2 cellular contexts compared by ENCODE assay signal in the genomic region with DNA sequence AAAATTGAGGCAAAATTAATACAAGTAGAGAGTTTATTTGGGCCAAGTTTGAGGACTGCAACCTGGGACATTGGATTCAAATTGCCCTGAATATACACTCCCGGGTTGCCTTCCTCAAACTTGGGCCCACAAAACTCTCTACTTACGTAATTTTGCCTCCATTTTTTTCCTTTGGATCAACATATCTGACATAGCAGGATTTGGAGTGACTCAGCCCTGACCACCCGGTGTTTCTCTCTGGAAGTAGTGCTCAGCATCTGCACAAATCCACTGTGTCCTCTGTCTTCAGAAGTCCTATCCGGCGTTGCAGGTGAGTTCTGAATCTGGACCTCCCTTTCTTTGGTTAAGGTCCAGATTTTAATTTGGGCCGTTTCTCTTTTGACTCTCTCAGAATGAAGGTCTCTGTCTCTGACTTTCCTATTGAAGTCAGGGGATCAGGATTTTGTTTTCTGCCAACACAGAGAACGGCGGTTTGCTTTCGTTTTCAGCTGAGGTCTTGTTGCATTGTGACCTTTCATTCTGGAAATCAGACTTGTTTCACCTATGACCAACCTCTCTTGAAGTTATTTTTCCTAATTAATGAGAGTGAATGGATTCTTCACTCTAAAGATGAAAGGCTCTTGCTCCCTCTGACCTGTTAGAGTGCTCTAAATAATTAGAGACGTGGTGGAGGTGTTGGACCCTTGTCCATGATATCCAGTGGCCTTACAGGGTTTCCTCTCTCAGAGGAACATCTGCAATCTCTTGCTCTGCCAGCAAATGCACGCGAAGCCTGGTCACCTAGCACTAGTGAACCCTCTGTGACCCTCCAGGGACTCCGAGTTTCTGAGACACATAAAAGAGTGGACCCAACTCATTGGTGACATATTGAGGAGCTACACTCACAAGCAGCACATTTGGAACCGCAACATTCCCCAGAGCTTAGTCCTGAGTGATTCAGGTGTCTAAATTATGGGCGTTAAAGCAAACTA.
TF ChIP-seq lines count a peak whose summit lies in the region.

No MANE protein-coding gene starts in this region.

TF ChIP-seq in liver, 16 proteins besides CTCF, POLR2A, EP300 and RAD21 (continued from another document):
- TF ChIP-seq, protein P1, sequence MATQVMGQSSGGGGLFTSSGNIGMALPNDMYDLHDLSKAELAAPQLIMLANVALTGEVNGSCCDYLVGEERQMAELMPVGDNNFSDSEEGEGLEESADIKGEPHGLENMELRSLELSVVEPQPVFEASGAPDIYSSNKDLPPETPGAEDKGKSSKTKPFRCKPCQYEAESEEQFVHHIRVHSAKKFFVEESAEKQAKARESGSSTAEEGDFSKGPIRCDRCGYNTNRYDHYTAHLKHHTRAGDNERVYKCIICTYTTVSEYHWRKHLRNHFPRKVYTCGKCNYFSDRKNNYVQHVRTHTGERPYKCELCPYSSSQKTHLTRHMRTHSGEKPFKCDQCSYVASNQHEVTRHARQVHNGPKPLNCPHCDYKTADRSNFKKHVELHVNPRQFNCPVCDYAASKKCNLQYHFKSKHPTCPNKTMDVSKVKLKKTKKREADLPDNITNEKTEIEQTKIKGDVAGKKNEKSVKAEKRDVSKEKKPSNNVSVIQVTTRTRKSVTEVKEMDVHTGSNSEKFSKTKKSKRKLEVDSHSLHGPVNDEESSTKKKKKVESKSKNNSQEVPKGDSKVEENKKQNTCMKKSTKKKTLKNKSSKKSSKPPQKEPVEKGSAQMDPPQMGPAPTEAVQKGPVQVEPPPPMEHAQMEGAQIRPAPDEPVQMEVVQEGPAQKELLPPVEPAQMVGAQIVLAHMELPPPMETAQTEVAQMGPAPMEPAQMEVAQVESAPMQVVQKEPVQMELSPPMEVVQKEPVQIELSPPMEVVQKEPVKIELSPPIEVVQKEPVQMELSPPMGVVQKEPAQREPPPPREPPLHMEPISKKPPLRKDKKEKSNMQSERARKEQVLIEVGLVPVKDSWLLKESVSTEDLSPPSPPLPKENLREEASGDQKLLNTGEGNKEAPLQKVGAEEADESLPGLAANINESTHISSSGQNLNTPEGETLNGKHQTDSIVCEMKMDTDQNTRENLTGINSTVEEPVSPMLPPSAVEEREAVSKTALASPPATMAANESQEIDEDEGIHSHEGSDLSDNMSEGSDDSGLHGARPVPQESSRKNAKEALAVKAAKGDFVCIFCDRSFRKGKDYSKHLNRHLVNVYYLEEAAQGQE (IDR thresholded peaks at IDR 0.05) = peak; percentile 59
- TF ChIP-seq EGR1 (IDR thresholded peaks at IDR 0.05; ENCODE audit: low read depth in 2 of 2) (no peak), TAF1 (conservative IDR thresholded peaks at IDR 0.05) (peak; percentile 20)

TF ChIP-seq in WTC11, 78 proteins besides CTCF, POLR2A, EP300 and RAD21 (continued from another document):
- TF ChIP-seq ZNF532 (CRISPR knock-in tag; IDR thresholded peaks at IDR 0.05; ENCODE audit: borderline replicate concordance) = no peak
- TF ChIP-seq JUN (CRISPR knock-in tag; IDR thresholded peaks at IDR 0.05) = no peak
- TF ChIP-seq E2F5 (CRISPR knock-in tag; IDR thresholded peaks at IDR 0.05) = no peak
- no peak for TF ChIP-seq STAT6 (CRISPR knock-in tag; conservative IDR thresholded peaks at IDR 0.05; ENCODE audit: low read depth)
- TF ChIP-seq, protein P2, sequence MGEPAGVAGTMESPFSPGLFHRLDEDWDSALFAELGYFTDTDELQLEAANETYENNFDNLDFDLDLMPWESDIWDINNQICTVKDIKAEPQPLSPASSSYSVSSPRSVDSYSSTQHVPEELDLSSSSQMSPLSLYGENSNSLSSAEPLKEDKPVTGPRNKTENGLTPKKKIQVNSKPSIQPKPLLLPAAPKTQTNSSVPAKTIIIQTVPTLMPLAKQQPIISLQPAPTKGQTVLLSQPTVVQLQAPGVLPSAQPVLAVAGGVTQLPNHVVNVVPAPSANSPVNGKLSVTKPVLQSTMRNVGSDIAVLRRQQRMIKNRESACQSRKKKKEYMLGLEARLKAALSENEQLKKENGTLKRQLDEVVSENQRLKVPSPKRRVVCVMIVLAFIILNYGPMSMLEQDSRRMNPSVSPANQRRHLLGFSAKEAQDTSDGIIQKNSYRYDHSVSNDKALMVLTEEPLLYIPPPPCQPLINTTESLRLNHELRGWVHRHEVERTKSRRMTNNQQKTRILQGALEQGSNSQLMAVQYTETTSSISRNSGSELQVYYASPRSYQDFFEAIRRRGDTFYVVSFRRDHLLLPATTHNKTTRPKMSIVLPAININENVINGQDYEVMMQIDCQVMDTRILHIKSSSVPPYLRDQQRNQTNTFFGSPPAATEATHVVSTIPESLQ (CRISPR knock-in tag; IDR thresholded peaks at IDR 0.05) = no peak
- TF ChIP-seq, protein P3, sequence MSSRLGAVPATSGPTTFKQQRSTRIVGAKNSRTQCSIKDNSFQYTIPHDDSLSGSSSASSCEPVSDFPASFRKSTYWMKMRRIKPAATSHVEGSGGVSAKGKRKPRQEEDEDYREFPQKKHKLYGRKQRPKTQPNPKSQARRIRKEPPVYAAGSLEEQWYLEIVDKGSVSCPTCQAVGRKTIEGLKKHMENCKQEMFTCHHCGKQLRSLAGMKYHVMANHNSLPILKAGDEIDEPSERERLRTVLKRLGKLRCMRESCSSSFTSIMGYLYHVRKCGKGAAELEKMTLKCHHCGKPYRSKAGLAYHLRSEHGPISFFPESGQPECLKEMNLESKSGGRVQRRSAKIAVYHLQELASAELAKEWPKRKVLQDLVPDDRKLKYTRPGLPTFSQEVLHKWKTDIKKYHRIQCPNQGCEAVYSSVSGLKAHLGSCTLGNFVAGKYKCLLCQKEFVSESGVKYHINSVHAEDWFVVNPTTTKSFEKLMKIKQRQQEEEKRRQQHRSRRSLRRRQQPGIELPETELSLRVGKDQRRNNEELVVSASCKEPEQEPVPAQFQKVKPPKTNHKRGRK (CRISPR knock-in tag; IDR thresholded peaks at IDR 0.05; ENCODE audit: borderline replicate concordance) = no peak
- TF ChIP-seq E2F4 (CRISPR knock-in tag; IDR thresholded peaks at IDR 0.05; ENCODE audit: borderline replicate concordance, low read depth) = no peak
- TF ChIP-seq KAT7 (CRISPR knock-in tag; IDR thresholded peaks at IDR 0.05; ENCODE audit: borderline replicate concordance) = no peak
- no peak for TF ChIP-seq RORB (CRISPR knock-in tag; IDR thresholded peaks at IDR 0.05)
- TF ChIP-seq, protein P4, sequence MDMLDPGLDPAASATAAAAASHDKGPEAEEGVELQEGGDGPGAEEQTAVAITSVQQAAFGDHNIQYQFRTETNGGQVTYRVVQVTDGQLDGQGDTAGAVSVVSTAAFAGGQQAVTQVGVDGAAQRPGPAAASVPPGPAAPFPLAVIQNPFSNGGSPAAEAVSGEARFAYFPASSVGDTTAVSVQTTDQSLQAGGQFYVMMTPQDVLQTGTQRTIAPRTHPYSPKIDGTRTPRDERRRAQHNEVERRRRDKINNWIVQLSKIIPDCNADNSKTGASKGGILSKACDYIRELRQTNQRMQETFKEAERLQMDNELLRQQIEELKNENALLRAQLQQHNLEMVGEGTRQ (CRISPR knock-in tag; IDR thresholded peaks at IDR 0.05) = no peak
- no peak for TF ChIP-seq CREM (CRISPR knock-in tag; IDR thresholded peaks at IDR 0.05)
TF ChIP-seq in WTC11: peak in this region for 0.
